Comparison of ENCODE assay signal across 1 cellular context in genomic region chr14:105086833-105087307, GRCh38.
A peak's percentile ranks its signal among the peaks of the same experiment; 100 is the strongest.
TF ChIP-seq lines count a peak whose summit lies in the region.

No MANE protein-coding gene starts in this region.

TF ChIP-seq in GM12878, 131 proteins besides CTCF, POLR2A, EP300 and RAD21 (continued from another document and continues in another):
- TF ChIP-seq CUX1 (IDR thresholded peaks at IDR 0.05; ENCODE audit: insufficient replicate concordance, low read depth, low read length) = no peak
- TF ChIP-seq MYC (IDR thresholded peaks at IDR 0.05; ENCODE audit: insufficient read depth, insufficient read length, insufficient replicate concordance, low read length, severe bottlenecking) = peak; percentile 70
- TF ChIP-seq SMC3 (IDR thresholded peaks at IDR 0.05; ENCODE audit: borderline replicate concordance, low read length) = peak; percentile 78
- TF ChIP-seq IRF5 (IDR thresholded peaks at IDR 0.05; ENCODE audit: borderline replicate concordance) = no peak
- TF ChIP-seq DPF2 (IDR thresholded peaks at IDR 0.05) = peak; percentile 15; the same call in 1 of the 2 replicates
- no peak for TF ChIP-seq RBBP5 (conservative IDR thresholded peaks at IDR 0.05)
- no peak for TF ChIP-seq YBX1 (IDR thresholded peaks at IDR 0.05)
- TF ChIP-seq SPI1 (IDR thresholded peaks at IDR 0.05; ENCODE audit: borderline replicate concordance, insufficient read depth, low read depth, low read length) = 0 out of 2 replicates have a peak, but pooled peaks have one; percentile 23
- TF ChIP-seq NR2C1 (IDR thresholded peaks at IDR 0.05) = no peak
- TF ChIP-seq ATF7 (IDR thresholded peaks at IDR 0.05; ENCODE audit: low read depth) = no peak
- TF ChIP-seq SREBF1 (IDR thresholded peaks at IDR 0.05; ENCODE audit: low read length) = no peak
- no peak for TF ChIP-seq BRCA1 (IDR thresholded peaks at IDR 0.05; ENCODE audit: low read depth, low read length)
- no peak for TF ChIP-seq WRNIP1 (IDR thresholded peaks at IDR 0.05; ENCODE audit: borderline replicate concordance, low read depth, low read length)
- TF ChIP-seq E2F8 (IDR thresholded peaks at IDR 0.05; ENCODE audit: low read depth, partially characterized antibody) = no peak
- TF ChIP-seq SMARCA5 (IDR thresholded peaks at IDR 0.05) = peak; percentile 84
- no peak for TF ChIP-seq PBX3 (IDR thresholded peaks at IDR 0.05; ENCODE audit: insufficient replicate concordance, low read depth, low read length)
- no peak for TF ChIP-seq SRF (IDR thresholded peaks at IDR 0.05; ENCODE audit: low read depth in 2 of 2, low read length in 2 of 2)
- no peak for TF ChIP-seq RCOR1 (conservative IDR thresholded peaks at IDR 0.05; ENCODE audit: low read depth, low read length)
- no peak for TF ChIP-seq E4F1 (IDR thresholded peaks at IDR 0.05; ENCODE audit: borderline replicate concordance, partially characterized antibody)
- no peak for TF ChIP-seq PRDM15 (CRISPR knock-in tag; IDR thresholded peaks at IDR 0.05)
- TF ChIP-seq ELK1 (IDR thresholded peaks at IDR 0.05; ENCODE audit: low read depth, low read length) = no peak
- no peak for TF ChIP-seq SUPT20H (IDR thresholded peaks at IDR 0.05; ENCODE audit: borderline replicate concordance, control insufficient read depth, low read depth, low read length)
- TF ChIP-seq TAF1 (IDR thresholded peaks at IDR 0.05; ENCODE audit: borderline replicate concordance, low read depth, low read length) = peak; percentile 35; the same call in 1 of the 2 replicates
- TF ChIP-seq RAD51 (IDR thresholded peaks at IDR 0.05) = no peak
- TF ChIP-seq USF2 (IDR thresholded peaks at IDR 0.05; ENCODE audit: borderline replicate concordance, low read depth, low read length) = no peak
- peak; percentile 57; the same call in 1 of the 2 replicates for TF ChIP-seq EED (IDR thresholded peaks at IDR 0.05; ENCODE audit: low read depth)
- no peak for TF ChIP-seq RELB (IDR thresholded peaks at IDR 0.05; ENCODE audit: low read depth)
- TF ChIP-seq SIX5 (IDR thresholded peaks at IDR 0.05; ENCODE audit: low read depth, low read length, severe bottlenecking) = no peak
- TF ChIP-seq NR2C2 (IDR thresholded peaks at IDR 0.05; ENCODE audit: borderline replicate concordance, control insufficient read depth, insufficient read length, low read depth) = no peak
- no peak for TF ChIP-seq CEBPB (IDR thresholded peaks at IDR 0.05; ENCODE audit: borderline replicate concordance in 1 of 2, low read depth in 2 of 2, low read length in 2 of 2)
- peak; percentile 36; the same call in 1 of the 2 replicates for TF ChIP-seq CBX5 (IDR thresholded peaks at IDR 0.05; ENCODE audit: low read depth)
- no peak for TF ChIP-seq MTA2 (IDR thresholded peaks at IDR 0.05; ENCODE audit: low read depth)
- TF ChIP-seq YY1 (IDR thresholded peaks at IDR 0.05; ENCODE audit: low read depth, low read length) = peak; percentile 84
- peak in 1 of 2 experiments; percentile 41; a peak in 1 of 3 replicates for TF ChIP-seq EGR1 (IDR thresholded peaks at IDR 0.05; ENCODE audit: borderline replicate concordance in 1 of 2, low read depth in 2 of 2, low read length in 2 of 2)
- no peak for TF ChIP-seq PML (IDR thresholded peaks at IDR 0.05; ENCODE audit: low read length)
- TF ChIP-seq BMI1 (IDR thresholded peaks at IDR 0.05; ENCODE audit: borderline replicate concordance) = no peak
- TF ChIP-seq NRF1 (conservative IDR thresholded peaks at IDR 0.05; ENCODE audit: low read depth, low read length) = no peak
- no peak for TF ChIP-seq CBFB (IDR thresholded peaks at IDR 0.05; ENCODE audit: low read depth)
